In genomic region chr7:73701357-73701995, GRCh38 we compare ENCODE assay signal across 8 cellular contexts. TPM values are rescaled to one million over a fixed set of nuclear protein-coding genes. Genes with fewer than 3 reads are reported as not detected.
DNase-seq lines count a peak whose midpoint lies in the region; ATAC-seq and TF ChIP-seq lines count a peak whose summit lies in the region.

No MANE protein-coding gene starts in this region.

- DNase-seq in NCI-H1092 treated with DMSO at 0.1 percent for 48 hours (lab: John Stamatoyannopoulos, UW) (peak; percentile 34), NCI-H1092 (lab: John Stamatoyannopoulos, UW) (no peak), HuH-7.5 (ENCODE audit: low spot score) (peak; percentile 80), right atrium auricular region (ENCODE audit: low spot score) (no peak), kidney glomerular epithelial cell (lab: John Stamatoyannopoulos, UW) (no peak)
- DNase-seq in activated CD4-positive, alpha-beta T cell treated with anti-CD3 and anti-CD28 coated beads, Interleukin-2, amount 50 U/mL, for 1 hour, result peak; percentile 33
- DNase-seq in stimulated activated effector memory CD8-positive, alpha-beta T cell treated with anti-CD3 and anti-CD28 coated beads, Interleukin-12 subunit alpha, Interleukin-12 subunit beta, amount 100 ng/mL, for 72 hours (ENCODE audit: low spot score in 2 of 2), result no peak

- H3K36me3 ChIP-seq in right atrium auricular region, result peaks cover 11% of the 10 kb centered on the region

- H3K4me3 ChIP-seq in right atrium auricular region, result no peak overlapping the region

- H3K27me3 ChIP-seq in right atrium auricular region, result no peaks in the 10 kb centered on the region

- no peaks in the 10 kb centered on the region for H3K9me3 Mint-ChIP-seq in stimulated activated effector memory CD8-positive, alpha-beta T cell treated with anti-CD3 and anti-CD28 coated beads, Interleukin-12 subunit alpha, Interleukin-12 subunit beta, amount 100 ng/mL, for 72 hours

- peaks cover 85% of the 10 kb centered on the region for H3K36me3 Mint-ChIP-seq in stimulated activated effector memory CD8-positive, alpha-beta T cell treated with anti-CD3 and anti-CD28 coated beads, Interleukin-12 subunit alpha, Interleukin-12 subunit beta, amount 100 ng/mL, for 72 hours

- ATAC-seq in stimulated activated effector memory CD8-positive, alpha-beta T cell treated with anti-CD3 and anti-CD28 coated beads, Interleukin-12 subunit alpha, Interleukin-12 subunit beta, amount 100 ng/mL, for 72 hours, result no peak
- ATAC-seq in esophagus mucosa, result no peak

- peak overlapping the region; percentile 79 for H3K27ac Mint-ChIP-seq in stimulated activated effector memory CD8-positive, alpha-beta T cell treated with anti-CD3 and anti-CD28 coated beads, Interleukin-12 subunit alpha, Interleukin-12 subunit beta, amount 100 ng/mL, for 72 hours

- no peaks in the 10 kb centered on the region for H3K9me3 ChIP-seq in right atrium auricular region

- H3K27ac ChIP-seq in right atrium auricular region, result no peak overlapping the region

- peaks cover 0 to 9% of the 10 kb centered on the region in 2 donors for H3K4me1 ChIP-seq in right atrium auricular region

- peaks cover 15% of the 10 kb centered on the region for H3K4me1 Mint-ChIP-seq in stimulated activated effector memory CD8-positive, alpha-beta T cell treated with anti-CD3 and anti-CD28 coated beads, Interleukin-12 subunit alpha, Interleukin-12 subunit beta, amount 100 ng/mL, for 72 hours

- H3K4me3 Mint-ChIP-seq in stimulated activated effector memory CD8-positive, alpha-beta T cell treated with anti-CD3 and anti-CD28 coated beads, Interleukin-12 subunit alpha, Interleukin-12 subunit beta, amount 100 ng/mL, for 72 hours, result no peak overlapping the region

- peak; percentile 17 to 44 for TF ChIP-seq CTCF in right atrium auricular region (IDR thresholded peaks at IDR 0.05)

RNA-seq across cellular contexts. Expression of gene STX1A, which starts 18.0 kb away (rescaled TPM):
- total RNA-seq in right atrium auricular region, result 1 to 10 TPM; 2.6 TPM
- total RNA-seq in esophagus mucosa, result 1.2 TPM

RNA-seq across cellular contexts. Expression of gene BUD23, which starts 18.1 kb away (rescaled TPM):
- total RNA-seq in right atrium auricular region (10 to 100 TPM; 58.9 to 60.9 TPM), esophagus mucosa (39.2 TPM)

RNA-seq across cellular contexts. Expression of gene DNAJC30, which starts 18.2 kb away (rescaled TPM):
- total RNA-seq in right atrium auricular region, result 10 to 100 TPM in 1 of 2 donors, 1 to 10 TPM in 1; 6.3 to 12.9 TPM
- total RNA-seq in esophagus mucosa, result 7.3 TPM

RNA-seq across cellular contexts. Expression of gene VPS37D, which starts 33.8 kb away (rescaled TPM):
- total RNA-seq in right atrium auricular region, result 1 to 10 TPM; 1.6 to 2.2 TPM
- 0.32 TPM for total RNA-seq in esophagus mucosa

RNA-seq across cellular contexts. Expression of gene ABHD11, which starts 37.1 kb away (rescaled TPM):
- total RNA-seq in right atrium auricular region (10 to 100 TPM; 15.5 to 31.5 TPM), esophagus mucosa (11.7 TPM)

Comparison
In these comparisons a context has a peak if more than half of its experiments do, and no peak if none do; other contexts are left out.
1. DNase-seq: peak in NCI-H1092 treated with DMSO at 0.1 percent for 48 hours (single experiment), HuH-7.5 (single experiment) and activated CD4-positive, alpha-beta T cell treated with anti-CD3 and anti-CD28 coated beads, Interleukin-2, amount 50 U/mL, for 1 hour (single experiment); none in NCI-H1092 (single experiment), right atrium auricular region (single experiment), stimulated activated effector memory CD8-positive, alpha-beta T cell treated with anti-CD3 and anti-CD28 coated beads, Interleukin-12 subunit alpha, Interleukin-12 subunit beta, amount 100 ng/mL, for 72 hours (0 of 2) and kidney glomerular epithelial cell (single experiment).